In genomic region chr18:23134780-23135678, GRCh38 we compare ENCODE assay signal across 8 cellular contexts. TPM values are rescaled to one million over a fixed set of nuclear protein-coding genes. Genes with fewer than 3 reads are reported as not detected.
DNase-seq lines count a peak whose midpoint lies in the region; ATAC-seq and TF ChIP-seq lines count a peak whose summit lies in the region.

Gene CABLES1 (plus strand): TSS chr18:23135485. CDS start chr18:23135763, 278 bp downstream.

- 4 to 6% (median 5%) methylated on average over 79 to 89 of the region's 89 CpGs for WGBS in adipose tissue, 3 donors

- H3K4me2 ChIP-seq in OCI-LY3 (ENCODE audit: low read length) (peak within 1 kb of the TSS; percentile 96), parathyroid adenoma (ENCODE audit: low read length) (peak within 1 kb of the TSS; percentile 87)

- H3K36me3 ChIP-seq in OCI-LY3 (replicated peaks; ENCODE audit: low read depth, low read length): peaks cover 20% of the 10 kb centered on the region
- no peaks in the 10 kb centered on the region for H3K36me3 ChIP-seq in left ventricle myocardium inferior
- no peaks in the 10 kb centered on the region for H3K36me3 ChIP-seq in parathyroid adenoma (ENCODE audit: control insufficient read depth, insufficient read depth, low read length)

- H3K4me3 ChIP-seq in OCI-LY3 (ENCODE audit: low read length): peak within 1 kb of the TSS; percentile 77
- H3K4me3 ChIP-seq in left ventricle myocardium inferior: peak within 1 kb of the TSS; percentile 75
- H3K4me3 ChIP-seq in parathyroid adenoma (ENCODE audit: low read depth, low read length): peak within 1 kb of the TSS; percentile 64

- peaks cover 2% of the 10 kb centered on the region; the same call in 1 of the 2 replicates for H3K27me3 ChIP-seq in OCI-LY3 (ENCODE audit: low read depth, low read length)
- peaks cover 78% of the 10 kb centered on the region for H3K27me3 ChIP-seq in left ventricle myocardium inferior (ENCODE audit: low read depth)
- H3K27me3 ChIP-seq in parathyroid adenoma (ENCODE audit: control insufficient read depth, insufficient read depth, low read length): no peaks in the 10 kb centered on the region

- H3K4me1 ChIP-seq in OCI-LY3 (ENCODE audit: low read length) (peaks cover 47% of the 10 kb centered on the region), left ventricle myocardium inferior (peaks cover 41% of the 10 kb centered on the region), parathyroid adenoma (peaks cover 22% of the 10 kb centered on the region)

- H4K20me1 ChIP-seq in OCI-LY3 (ENCODE audit: insufficient read depth, low read length): peaks cover 15% of the 10 kb centered on the region

- ATAC-seq in HG02885 (IDR thresholded peaks at IDR 0.05; ENCODE audit: poor library complexity, unreplicated experiment): peak; percentile 33

- H3K27ac ChIP-seq in OCI-LY3 (ENCODE audit: low read length) (peak within 1 kb of the TSS; percentile 93), adipose tissue (ENCODE audit: low read depth, low read length) (no peak within 1 kb of the TSS), left ventricle myocardium inferior (replicated peaks) (peak within 1 kb of the TSS; percentile 76), parathyroid adenoma (peak within 1 kb of the TSS; percentile 80)

- peaks cover 43% of the 10 kb centered on the region for H3K79me2 ChIP-seq in OCI-LY3 (ENCODE audit: low read length)
- H3K79me2 ChIP-seq in parathyroid adenoma: peaks cover 17% of the 10 kb centered on the region

- no peak for TF ChIP-seq CTCF in OCI-LY3 (IDR thresholded peaks at IDR 0.05; ENCODE audit: low read depth, low read length)
- TF ChIP-seq CTCF in left ventricle myocardium inferior (IDR thresholded peaks at IDR 0.05; ENCODE audit: borderline replicate concordance): no peak
- TF ChIP-seq CTCF in parathyroid adenoma (IDR thresholded peaks at IDR 0.05): no peak

- H3K9ac ChIP-seq in OCI-LY3 (ENCODE audit: low read length): peak within 1 kb of the TSS; percentile 71
- peak within 1 kb of the TSS; percentile 51 for H3K9ac ChIP-seq in parathyroid adenoma

- H3K9me3 ChIP-seq in OCI-LY3 (ENCODE audit: insufficient read depth, low read length) (no peaks in the 10 kb centered on the region), left ventricle myocardium inferior (replicated peaks) (no peaks in the 10 kb centered on the region), parathyroid adenoma (ENCODE audit: control insufficient read depth, low read length) (no peaks in the 10 kb centered on the region)

- intact Hi-C loops in left ventricle myocardium inferior (cut with micrococcal nuclease): loop anchor here (5.0 to 10.0 kb wide), 2 partner anchors 100 to 222 kb away; no protein-coding TSS in a partner anchor

- peak; percentile 9 for DNase-seq in NOMO-1 treated with DMSO at 0.1 percent for 48 hours (lab: John Stamatoyannopoulos, UW; ENCODE audit: unreplicated experiment)
- DNase-seq in NOMO-1 treated with dmso at 0.1 percent for 144 hours (lab: John Stamatoyannopoulos, UW; ENCODE audit: unreplicated experiment): no peak
- DNase-seq in left ventricle myocardium inferior: peak; percentile 54
- no peak for DNase-seq in NCI-H446 treated with DMSO at 0.1 percent for 48 hours (lab: John Stamatoyannopoulos, UW)

- H2AFZ ChIP-seq in OCI-LY3 (ENCODE audit: low read depth, low read length): peak within 1 kb of the TSS; percentile 21; the same call in 1 of the 2 replicates
- peak within 1 kb of the TSS; percentile 92 for H2AFZ ChIP-seq in parathyroid adenoma

RNA-seq across cellular contexts. Expression of gene CABLES1, which starts in this region (rescaled TPM):
- 10 to 100 TPM in 2 of 3 donors, 1 to 10 TPM in 1; 5.8 to 25.3 (median 18.7) TPM for polyA plus RNA-seq in adipose tissue
- 2.7 TPM for total RNA-seq in left ventricle myocardium inferior

Comparison
In these comparisons a context has a peak if more than half of its experiments do, and no peak if none do; other contexts are left out.
1. DNase-seq: peak in NOMO-1 treated with DMSO at 0.1 percent for 48 hours (single experiment) and left ventricle myocardium inferior (single experiment); none in NOMO-1 treated with dmso at 0.1 percent for 144 hours (single experiment) and NCI-H446 treated with DMSO at 0.1 percent for 48 hours (single experiment).
2. Peak in every context shown above with its lines, with median percentiles within 50 percentile points of each other: H3K4me3 ChIP-seq.